Comparison of ENCODE assay signal across 5 cellular contexts in the genomic region with DNA sequence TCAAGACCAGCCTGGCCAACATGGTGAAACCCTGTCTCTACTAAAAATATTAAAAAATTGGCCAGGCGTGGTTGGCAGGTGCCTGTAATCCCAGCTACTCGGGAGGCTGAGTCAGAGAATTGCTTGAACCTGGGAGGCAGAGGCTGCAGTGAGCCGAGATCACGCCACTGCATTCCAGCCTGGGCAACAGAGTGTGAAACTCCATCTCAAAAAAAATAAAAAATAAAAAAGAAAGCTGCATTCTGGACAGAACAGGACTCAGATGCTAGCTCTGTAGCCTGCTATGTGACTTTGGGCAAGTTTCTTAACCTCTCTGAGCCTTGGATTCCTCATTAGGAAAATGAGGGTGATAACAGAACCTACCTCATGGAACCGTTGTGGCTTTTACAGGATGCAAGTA. TPM values are rescaled to one million over a fixed set of nuclear protein-coding genes. Genes with fewer than 3 reads are reported as not detected.
"Had no signal": no experiment of that assay in that cellular context is flagged by ENCODE, and none has a peak within 500 bp of the region (broad histone marks: within the 10 kb centered on the region; RNA-seq: fewer than 3 reads in every experiment).

No MANE protein-coding gene starts in this region.

RNA-seq across cellular contexts. Expression of a gene that starts 3.8 kb away (rescaled TPM):
- total RNA-seq: NCI-H460, PC-3, Right ventricle myocardium inferior, RPMI7951, SJCRH30 had no signal
